1 cellular context compared by ENCODE assay signal in genomic region chr10:14374745-14375445, GRCh38.
TF ChIP-seq lines count a peak whose summit lies in the region.

No MANE protein-coding gene starts in this region.

TF ChIP-seq in HepG2, 621 proteins besides CTCF, POLR2A, EP300 and RAD21:
- TF ChIP-seq CEBPB (IDR thresholded peaks at IDR 0.05; ENCODE audit: borderline replicate concordance, low read depth, low read length) (peak; percentile 19; the same call in 1 of the 2 replicates), ZNF460 (CRISPR knock-in tag; IDR thresholded peaks at IDR 0.05; ENCODE audit: borderline replicate concordance) (no peak), HNRNPK (IDR thresholded peaks at IDR 0.05; ENCODE audit: low read depth, low read length, poor library complexity, severe bottlenecking) (peak; percentile 94), PCBP1 (IDR thresholded peaks at IDR 0.05; ENCODE audit: borderline replicate concordance, low read depth, low read length) (peak; percentile 86; the same call in 1 of the 2 replicates)
